ENCODE assay signal across 8 cellular contexts in the genomic region with DNA sequence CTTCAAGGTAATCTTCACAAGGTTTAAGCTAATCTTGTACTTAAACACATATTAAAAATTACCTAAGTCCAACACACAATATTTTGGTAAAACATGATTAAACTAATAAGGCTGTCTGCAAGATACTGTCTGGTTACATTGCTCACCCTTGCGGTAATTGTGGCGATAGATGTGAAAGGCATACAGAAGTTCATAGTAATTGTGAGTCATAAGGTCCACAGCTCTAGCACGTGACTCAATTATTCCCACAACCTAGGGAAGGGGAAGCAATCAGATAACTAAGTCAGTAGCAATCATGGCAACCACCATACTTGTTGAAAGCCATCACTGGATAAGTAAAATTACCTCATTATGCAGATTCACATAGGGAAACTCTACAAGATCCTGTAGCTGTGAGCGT. TPM values are rescaled to one million over a fixed set of nuclear protein-coding genes. Genes with fewer than 3 reads are reported as not detected.
DNase-seq lines count a peak whose midpoint lies in the region; ATAC-seq and TF ChIP-seq lines count a peak whose summit lies in the region.

No MANE protein-coding gene starts in this region.

- H3K18ac ChIP-seq in IMR-90 (ENCODE audit: low read depth, low read length) = no peak overlapping the region

- WGBS in IMR-90 (ENCODE audit: extremely low coverage in 2 of 2, insufficient read length in 1 of 2), 2 experiments = no CpG with 5 or more reads among the region's 4 CpGs
- WGBS in prostate gland = 93% methylated on average over 4 of the region's 4 CpGs

- TF ChIP-seq RAD21 in IMR-90 (IDR thresholded peaks at IDR 0.05; ENCODE audit: low read length) = no peak

- peaks cover 2% of the 10 kb centered on the region; the same call in 1 of the 2 replicates for H3K4me1 ChIP-seq in IMR-90 (ENCODE audit: control insufficient read depth, insufficient read depth, low read length)
- no peaks in the 10 kb centered on the region for H3K4me1 ChIP-seq in prostate gland (replicated peaks)

- no peak overlapping the region for H2BK15ac ChIP-seq in IMR-90 (ENCODE audit: low read depth, low read length)

- H3K4me1 Mint-ChIP-seq in activated T-cell treated with anti-CD3 and anti-CD28 coated beads, Interleukin-2, amount 50 U/mL, for 72 hours (ENCODE audit: low read depth) = peaks cover 18% of the 10 kb centered on the region

- POLR2A ChIA-PET in IMR-90 (lab: Charles Lee; ENCODE audit: unreplicated experiment) = no interaction called here

- H3K4ac ChIP-seq in IMR-90 (ENCODE audit: low read depth, low read length) = no peak overlapping the region

- DNase-seq in IMR-90 (peak; percentile 89), lung microvascular endothelial cell (ENCODE audit: low read depth in 2 of 2) (peak; percentile 5 to 56), OCI-M1 (lab: John Stamatoyannopoulos, UW) (no peak), prostate gland (ENCODE audit: low spot score) (no peak)
- DNase-seq in activated T-cell treated with anti-CD3 and anti-CD28 coated beads, Interleukin-2, amount 50 U/mL, for 72 hours = peak; percentile 65 to 75

- peak overlapping the region; percentile 10; the same call in 1 of the 2 replicates for H3K27ac ChIP-seq in 22Rv1
- no peak overlapping the region for H3K27ac ChIP-seq in IMR-90 (ENCODE audit: insufficient read depth, low read length)
- H3K27ac ChIP-seq in prostate gland = no peak overlapping the region

- peaks cover 0 to 2% of the 10 kb centered on the region in 2 experiments; a peak in 2 of 4 replicates for H3K79me1 ChIP-seq in IMR-90 (ENCODE audit: low read depth in 1 of 2, low read length in 2 of 2)

- CTCF ChIA-PET in IMR-90 (lab: Yijun Ruan, JAX) = no interaction called here

- peaks cover 9 to 37% of the 10 kb centered on the region in 2 donors for H3K36me3 Mint-ChIP-seq in activated T-cell treated with anti-CD3 and anti-CD28 coated beads, Interleukin-2, amount 50 U/mL, for 72 hours (ENCODE audit: insufficient read depth in 2 of 2)

- H3K14ac ChIP-seq in IMR-90 (replicated peaks; ENCODE audit: low read depth, low read length) = no peak overlapping the region

- intact Hi-C loops in IMR-90 (cut with micrococcal nuclease) (no loop called here), prostate gland (cut with DNase I) (no loop called here)

- H3K4me3 Mint-ChIP-seq in activated T-cell treated with anti-CD3 and anti-CD28 coated beads, Interleukin-2, amount 50 U/mL, for 72 hours = peak overlapping the region; percentile 24 to 38

- no peak overlapping the region for H4K8ac ChIP-seq in IMR-90 (ENCODE audit: low read depth in 2 of 2, low read length in 2 of 2)

- H3K27me3 ChIP-seq in IMR-90 (ENCODE audit: control insufficient read depth, insufficient read depth, low read length) = no peaks in the 10 kb centered on the region
- no peaks in the 10 kb centered on the region for H3K27me3 ChIP-seq in prostate gland (replicated peaks; ENCODE audit: insufficient read depth)

- no peaks in the 10 kb centered on the region for H4K20me1 ChIP-seq in IMR-90 (ENCODE audit: insufficient read depth, low read length)

- in situ Hi-C loops in IMR-90 (cut with MboI; ENCODE audit: low sequenced_read_pairs) = no loop called here

- H3K27me3 Mint-ChIP-seq in activated T-cell treated with anti-CD3 and anti-CD28 coated beads, Interleukin-2, amount 50 U/mL, for 72 hours (ENCODE audit: low read depth) = no peaks in the 10 kb centered on the region

- ATAC-seq in IMR-90 (ENCODE audit: low read depth) = peak; percentile 63
- peak; percentile 98 for ATAC-seq in activated T-cell treated with anti-CD3 and anti-CD28 coated beads, Interleukin-2, amount 50 U/mL, for 72 hours (replicated peaks in 1 of 2)
- no peak for ATAC-seq in HG03457 (IDR thresholded peaks at IDR 0.05; ENCODE audit: unreplicated experiment)
- ATAC-seq in GM21526 (IDR thresholded peaks at IDR 0.05; ENCODE audit: low FRiP score, unreplicated experiment) = no peak

- H2AK5ac ChIP-seq in IMR-90 (ENCODE audit: low read depth, low read length) = no peak overlapping the region

- TF ChIP-seq CTCF in 22Rv1 (IDR thresholded peaks at IDR 0.05) (no peak), IMR-90 (conservative IDR thresholded peaks at IDR 0.05; ENCODE audit: low read depth, low read length) (no peak), prostate gland (IDR thresholded peaks at IDR 0.05) (no peak)

- H4K91ac ChIP-seq in IMR-90 (ENCODE audit: insufficient read depth, low read depth, low read length) = no peak overlapping the region

- no peak overlapping the region for H3K9ac ChIP-seq in IMR-90 (ENCODE audit: low read depth, low read length)

- H3K56ac ChIP-seq in IMR-90 (ENCODE audit: extremely low read depth, insufficient read depth, low read length) = no peak overlapping the region

- peaks cover 0 to 5% of the 10 kb centered on the region in 2 donors for H3K9me3 Mint-ChIP-seq in activated T-cell treated with anti-CD3 and anti-CD28 coated beads, Interleukin-2, amount 50 U/mL, for 72 hours

- no peak overlapping the region for H2BK5ac ChIP-seq in IMR-90 (ENCODE audit: low read depth, low read length, poor library complexity, severe bottlenecking)

- H2BK20ac ChIP-seq in IMR-90 (ENCODE audit: low read depth, low read length) = no peak overlapping the region

- no TSS peak for BruUV-seq in IMR-90 (replicated peaks; lab: Mats Ljungman, UMichigan)

- dilution Hi-C loops in IMR-90 (cut with HindIII; ENCODE audit: low sequenced_read_pairs, unreplicated experiment) = no loop called here

- no peak overlapping the region for H2BK120ac ChIP-seq in IMR-90 (ENCODE audit: low read depth, low read length)

- H2AK9ac ChIP-seq in IMR-90 (replicated peaks; ENCODE audit: low read depth, low read length, poor library complexity) = no peak overlapping the region

- H3K4me2 ChIP-seq in IMR-90 (ENCODE audit: low read depth, low read length) = no peak overlapping the region

- no peaks in the 10 kb centered on the region for H3K9me1 ChIP-seq in IMR-90 (ENCODE audit: insufficient read depth, low read length)

- H2AFZ ChIP-seq in IMR-90 (replicated peaks; ENCODE audit: low read length, poor library complexity) = no peak overlapping the region

- peak overlapping the region; percentile 94 for H3K27ac Mint-ChIP-seq in activated T-cell treated with anti-CD3 and anti-CD28 coated beads, Interleukin-2, amount 50 U/mL, for 72 hours

- no peak overlapping the region for H3K23ac ChIP-seq in IMR-90 (ENCODE audit: low read depth, low read length)

- no peak overlapping the region for H4K5ac ChIP-seq in IMR-90 (ENCODE audit: low read depth, low read length)

- no peak overlapping the region for H3K4me3 ChIP-seq in IMR-90 (ENCODE audit: insufficient read depth, low read depth, low read length)
- no peak overlapping the region for H3K4me3 ChIP-seq in prostate gland

- no peak for TF ChIP-seq POLR2A in IMR-90 (IDR thresholded peaks at IDR 0.05; ENCODE audit: low read depth, low read length)
- TF ChIP-seq POLR2A in prostate gland (IDR thresholded peaks at IDR 0.05) = no peak

- H3K9me3 ChIP-seq in IMR-90 (ENCODE audit: control insufficient read depth, insufficient read depth, low read length) (no peaks in the 10 kb centered on the region), prostate gland (no peaks in the 10 kb centered on the region)

- H3K36me3 ChIP-seq in IMR-90 (ENCODE audit: control insufficient read depth, insufficient read depth, low read length) (peaks cover 43% of the 10 kb centered on the region), prostate gland (peaks cover 3 to 8% of the 10 kb centered on the region in 2 donors)

TF ChIP-seq in IMR-90, 13 proteins besides CTCF, POLR2A, EP300 and RAD21 (continues in another document):
- TF ChIP-seq RFX5 (IDR thresholded peaks at IDR 0.05; ENCODE audit: low read depth, low read length) (no peak), MXI1 (IDR thresholded peaks at IDR 0.05; ENCODE audit: borderline replicate concordance, low read depth, low read length) (no peak), CHD1 (IDR thresholded peaks at IDR 0.05; ENCODE audit: low read depth, low read length) (no peak), ELK1 (IDR thresholded peaks at IDR 0.05; ENCODE audit: borderline replicate concordance, low read depth, low read length) (no peak), CEBPB (IDR thresholded peaks at IDR 0.05; ENCODE audit: low read depth, low read length) (0 out of 2 replicates have a peak, but pooled peaks have one; percentile 29), FOS (IDR thresholded peaks at IDR 0.05; ENCODE audit: low read depth, low read length) (peak; percentile 65), MAZ (IDR thresholded peaks at IDR 0.05; ENCODE audit: borderline replicate concordance, low read depth, low read length) (no peak)
- TF ChIP-seq, protein P1, sequence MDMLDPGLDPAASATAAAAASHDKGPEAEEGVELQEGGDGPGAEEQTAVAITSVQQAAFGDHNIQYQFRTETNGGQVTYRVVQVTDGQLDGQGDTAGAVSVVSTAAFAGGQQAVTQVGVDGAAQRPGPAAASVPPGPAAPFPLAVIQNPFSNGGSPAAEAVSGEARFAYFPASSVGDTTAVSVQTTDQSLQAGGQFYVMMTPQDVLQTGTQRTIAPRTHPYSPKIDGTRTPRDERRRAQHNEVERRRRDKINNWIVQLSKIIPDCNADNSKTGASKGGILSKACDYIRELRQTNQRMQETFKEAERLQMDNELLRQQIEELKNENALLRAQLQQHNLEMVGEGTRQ (IDR thresholded peaks at IDR 0.05; ENCODE audit: low read depth, low read length) = peak; percentile 84

RNA-seq across cellular contexts. Expression of gene FNBP4, which starts 30.5 kb away (rescaled TPM):
- total RNA-seq in IMR-90 (2012; rRNA removed) (22.9 and 31.9 TPM in 2 replicates), lung microvascular endothelial cell (21.8 and 45.8 TPM in 2 replicates), prostate gland (100 to 1,000 TPM in 1 of 2 donors, 10 to 100 TPM in 1; 73.5 to 148 TPM)
- 70.5 and 78.4 TPM in 2 replicates for polyA plus RNA-seq in IMR-90 (2012; rRNA removed)
- polyA plus RNA-seq in IMR-90 (2012; cell fraction: cytosol; rRNA removed) = 13.9 and 15.3 TPM in 2 replicates
- 212 and 376 TPM in 2 replicates for polyA plus RNA-seq in IMR-90 (2012; cell fraction: nucleus; rRNA removed; ENCODE audit: low replicate concordance)
- 100 to 1,000 TPM; 148 to 157 TPM for total RNA-seq in activated T-cell treated with anti-CD3 and anti-CD28 coated beads, Interleukin-2, amount 50 U/mL, for 72 hours

RNA-seq across cellular contexts. Expression of gene NUP160, which starts 50.5 kb away (rescaled TPM):
- total RNA-seq in IMR-90 (2012; rRNA removed) (33.9 and 35.0 TPM in 2 replicates), lung microvascular endothelial cell (12.6 and 14.9 TPM in 2 replicates), prostate gland (10 to 100 TPM; 17.9 to 43.2 TPM)
- 11.2 and 12.5 TPM in 2 replicates for polyA plus RNA-seq in IMR-90 (2012; rRNA removed)
- polyA plus RNA-seq in IMR-90 (2012; cell fraction: cytosol; rRNA removed) = 2.8 and 4.3 TPM in 2 replicates
- 3.5 and 23.2 TPM in 2 replicates for polyA plus RNA-seq in IMR-90 (2012; cell fraction: nucleus; rRNA removed; ENCODE audit: low replicate concordance)
- 10 to 100 TPM; 53.9 to 61.8 TPM for total RNA-seq in activated T-cell treated with anti-CD3 and anti-CD28 coated beads, Interleukin-2, amount 50 U/mL, for 72 hours

Comparison
In these comparisons a context has a peak if more than half of its experiments do, and no peak if none do; other contexts are left out.
1. ATAC-seq: peak in IMR-90 (single experiment) and activated T-cell treated with anti-CD3 and anti-CD28 coated beads, Interleukin-2, amount 50 U/mL, for 72 hours (2 of 2); none in HG03457 (single experiment) and GM21526 (single experiment).
2. DNase-seq: peak in IMR-90 (single experiment), activated T-cell treated with anti-CD3 and anti-CD28 coated beads, Interleukin-2, amount 50 U/mL, for 72 hours (2 of 2) and lung microvascular endothelial cell (2 of 2); none in OCI-M1 (single experiment) and prostate gland (single experiment).